In the genomic region with DNA sequence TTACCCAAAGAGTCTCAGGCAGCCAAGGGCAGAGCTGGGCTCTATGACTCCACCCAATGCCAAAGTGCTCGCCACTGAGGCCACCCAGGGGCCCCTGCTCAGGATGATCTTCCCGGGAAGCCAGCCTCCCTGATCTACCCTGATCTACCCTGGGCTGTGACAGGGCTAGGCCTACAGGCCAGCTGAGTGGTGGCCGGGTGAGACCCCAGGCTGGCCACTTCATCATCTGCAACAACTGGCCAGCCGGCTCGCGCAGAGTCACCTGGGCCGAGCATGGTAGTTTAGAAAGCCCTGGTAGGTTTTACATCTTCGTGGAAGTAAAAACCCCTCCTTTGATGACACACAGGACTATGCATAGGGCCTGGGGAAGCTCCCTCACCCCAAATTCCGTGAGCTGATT, we compare ENCODE assay signal across 9 cellular contexts.
"Had no signal": no experiment of that assay in that cellular context is flagged by ENCODE, and none has a peak within 500 bp of the region (broad histone marks: within the 10 kb centered on the region; RNA-seq: fewer than 3 reads in every experiment).

No MANE protein-coding gene starts in this region.

- ATAC-seq: GM23338, K562 had no signal

- DNase-seq: H9, HCEC 1CT, IMR-90, KG1 had no signal

- FAIRE-seq: H1, H54, HTR-8/SVneo, K562 had no signal

- H3K4me2 ChIP-seq: GM23338 had no signal

- H2AFZ ChIP-seq: GM23338 had no signal

- H3K4me3 ChIP-seq: GM23338, K562 had no signal
